In the genomic region with DNA sequence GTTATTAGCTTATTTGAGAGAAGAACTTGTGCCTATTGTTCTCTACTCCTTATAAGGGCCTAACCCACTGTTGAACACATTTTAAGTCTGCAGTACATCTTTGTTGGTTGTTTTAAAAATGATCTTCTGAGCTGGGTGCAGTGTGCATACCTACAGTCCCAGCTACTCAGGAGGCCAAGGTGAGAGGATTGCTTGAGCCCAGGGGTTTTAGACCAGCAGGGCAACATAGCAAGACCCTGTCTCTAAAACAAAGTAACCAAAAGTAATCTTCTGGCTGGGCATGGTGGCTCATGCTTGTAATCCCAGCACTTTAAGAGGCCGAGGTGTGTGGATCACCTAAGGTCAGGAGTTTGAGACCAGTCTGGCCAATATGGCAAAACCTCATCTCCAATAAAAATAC, we compare ENCODE assay signal across 26 cellular contexts. TPM values are rescaled to one million over a fixed set of nuclear protein-coding genes. Genes with fewer than 3 reads are reported as not detected.
A peak's percentile ranks its signal among the peaks of the same experiment; 100 is the strongest.
DNase-seq lines count a peak whose midpoint lies in the region; ATAC-seq, FAIRE-seq and TF ChIP-seq lines count a peak whose summit lies in the region.
"Had no signal": no experiment of that assay in that cellular context is flagged by ENCODE, and none has a peak within 500 bp of the region (broad histone marks: within the 10 kb centered on the region; RNA-seq: fewer than 3 reads in every experiment).

No MANE protein-coding gene starts in this region.

- peak overlapping the region; percentile 95 to 100 (median 99) for H3K27ac Mint-ChIP-seq in CD14-positive monocyte
- no peak overlapping the region for H3K27ac Mint-ChIP-seq in activated CD8-positive, alpha-beta T cell treated with anti-CD3 and anti-CD28 coated beads, Interleukin-2, amount 10 ng/mL, durations not matched to agents 7 days and 5 days
- H3K27ac Mint-ChIP-seq: activated naive CD8-positive, alpha-beta T cell; activated T-helper 1 cell treated with anti-CD3 and anti-CD28 coated beads, Interleukin-12 subunit alpha, Interleukin-12 subunit beta, Interleukin-2, Interleukin-4 antibody, amounts not matched to agents 30 ng/mL and 10 ng/mL and 1 ng/mL, durations not matched to agents 14 hours and 24 hours and 36 hours; nephron had no signal

- H3K4me3 Mint-ChIP-seq in CD14-positive monocyte: no peak overlapping the region
- no peak overlapping the region for H3K4me3 Mint-ChIP-seq in activated CD8-positive, alpha-beta T cell treated with anti-CD3 and anti-CD28 coated beads, Interleukin-2, amount 10 ng/mL, durations not matched to agents 7 days and 5 days
- H3K4me3 Mint-ChIP-seq: activated naive CD8-positive, alpha-beta T cell; activated T-helper 1 cell treated with anti-CD3 and anti-CD28 coated beads, Interleukin-12 subunit alpha, Interleukin-12 subunit beta, Interleukin-2, Interleukin-4 antibody, amounts not matched to agents 30 ng/mL and 10 ng/mL and 1 ng/mL, durations not matched to agents 14 hours and 24 hours and 36 hours; nephron had no signal

- no peak for ATAC-seq in activated CD8-positive, alpha-beta T cell treated with anti-CD3 and anti-CD28 coated beads, Interleukin-2, amount 10 ng/mL, durations not matched to agents 7 days and 5 days

- no peak overlapping the region for H2AFZ ChIP-seq in keratinocyte (ENCODE audit: control insufficient read depth, low read length)

- peaks cover 0 to 4% (median 0%) of the 10 kb centered on the region in 7 donors for H3K9me3 Mint-ChIP-seq in CD14-positive monocyte
- no peaks in the 10 kb centered on the region for H3K9me3 Mint-ChIP-seq in activated CD8-positive, alpha-beta T cell treated with anti-CD3 and anti-CD28 coated beads, Interleukin-2, amount 10 ng/mL, durations not matched to agents 7 days and 5 days (ENCODE audit: insufficient read depth)

- H3K4me3 ChIP-seq in keratinocyte (ENCODE audit: control insufficient read depth in 2 of 3, extremely low read depth in 1 of 3, insufficient read depth in 2 of 3, low read depth in 1 of 3, low read length in 3 of 3): no peak overlapping the region
- no peak overlapping the region for H3K4me3 ChIP-seq in stomach
- H3K4me3 ChIP-seq in colonic mucosa: no peak overlapping the region
- H3K4me3 ChIP-seq: ascending aorta, BLaER1, mucosa of descending colon, ovary, right atrium auricular region, SJCRH30, thoracic aorta had no signal

- dilution Hi-C loops in keratinocyte (cut with MboI; ENCODE audit: extremely low pct_ligation_motif_present, low sequenced_read_pairs): no loop called here

- H3K9ac ChIP-seq in keratinocyte (ENCODE audit: control insufficient read depth, extremely low read depth, insufficient read depth, low read length): peak overlapping the region; percentile 63
- H3K9ac ChIP-seq in colonic mucosa (ENCODE audit: low read depth in 2 of 2, low read length in 2 of 2): no peak overlapping the region
- H3K9ac ChIP-seq: BLaER1 had no signal

- H3K27ac ChIP-seq in RWPE1: peak overlapping the region; percentile 93
- peak overlapping the region; percentile 91 for H3K27ac ChIP-seq in keratinocyte (ENCODE audit: control insufficient read depth, insufficient read depth, low read length)
- peak overlapping the region in 4 of 5 donors; percentile 1 to 73 (median 55) for H3K27ac ChIP-seq in stomach
- H3K27ac ChIP-seq in colonic mucosa: no peak overlapping the region
- H3K27ac ChIP-seq: ascending aorta, BLaER1, ovary, right atrium auricular region, SJCRH30, thoracic aorta had no signal

- H3K36me3 ChIP-seq in keratinocyte (ENCODE audit: control insufficient read depth in 2 of 2, extremely low read depth in 1 of 2, insufficient read depth in 2 of 2, low read length in 2 of 2) (no peaks in the 10 kb centered on the region), stomach (no peaks in the 10 kb centered on the region), colonic mucosa (no peaks in the 10 kb centered on the region)
- H3K36me3 ChIP-seq: ascending aorta, BLaER1, ovary, right atrium auricular region, SJCRH30, thoracic aorta had no signal

- TF ChIP-seq EP300 in stomach (IDR thresholded peaks at IDR 0.05): no peak

- no peaks in the 10 kb centered on the region for H4K20me1 ChIP-seq in keratinocyte (ENCODE audit: control insufficient read depth, extremely low read depth, insufficient read depth, low read length)
- H4K20me1 ChIP-seq: BLaER1 had no signal

- no peak for TF ChIP-seq CTCF in CD14-positive monocyte (IDR thresholded peaks at IDR 0.05)
- no peak for TF ChIP-seq CTCF in RWPE1 (conservative IDR thresholded peaks at IDR 0.05; ENCODE audit: low read depth)
- no peak for TF ChIP-seq CTCF in keratinocyte (optimal IDR thresholded peaks at IDR 0.05 in 1 of 3, IDR thresholded peaks at IDR 0.05 in 1 of 3, conservative IDR thresholded peaks at IDR 0.05 in 1 of 3; ENCODE audit: extremely low read depth in 1 of 3, insufficient read depth in 2 of 3, low read length in 3 of 3)
- no peak for TF ChIP-seq CTCF in stomach (IDR thresholded peaks at IDR 0.05)
- no peak for TF ChIP-seq CTCF in colonic mucosa (IDR thresholded peaks at IDR 0.05)

- POLR2A ChIA-PET in RWPE1 (lab: Yijun Ruan, JAX; ENCODE audit: low non-redundant PET): interaction anchor here (1.2 to 1.6 kb wide), 3 partner anchors 10 to 25 kb away, joined by 4 to 7 read pairs (median 6); a partner anchor contains a TSS
- POLR2A ChIA-PET in activated CD8-positive, alpha-beta T cell treated with anti-CD3 and anti-CD28 coated beads, Interleukin-2, amount 10 ng/mL, durations not matched to agents 7 days and 5 days (lab: Charles Lee): no interaction called here

- H3K9me3 ChIP-seq in keratinocyte (ENCODE audit: control insufficient read depth, low read depth, low read length): no peaks in the 10 kb centered on the region
- no peaks in the 10 kb centered on the region for H3K9me3 ChIP-seq in stomach
- no peaks in the 10 kb centered on the region for H3K9me3 ChIP-seq in colonic mucosa
- H3K9me3 ChIP-seq: ascending aorta, mucosa of descending colon, ovary, right atrium auricular region, thoracic aorta had no signal

- TF ChIP-seq POLR2A in stomach (IDR thresholded peaks at IDR 0.05): no peak

- H3K4me1 ChIP-seq in keratinocyte (ENCODE audit: control insufficient read depth, extremely low read depth, insufficient read depth, low read length): peaks cover 42% of the 10 kb centered on the region
- peaks cover 0 to 43% (median 23%) of the 10 kb centered on the region in 4 donors for H3K4me1 ChIP-seq in stomach
- H3K4me1 ChIP-seq in colonic mucosa: peaks cover 7% of the 10 kb centered on the region
- H3K4me1 ChIP-seq: BLaER1 had no signal

- peaks cover 70% of the 10 kb centered on the region for H3K4me1 Mint-ChIP-seq in CD14-positive monocyte
- H3K4me1 Mint-ChIP-seq in activated CD8-positive, alpha-beta T cell treated with anti-CD3 and anti-CD28 coated beads, Interleukin-2, amount 10 ng/mL, durations not matched to agents 7 days and 5 days (ENCODE audit: low read depth): peaks cover 4% of the 10 kb centered on the region

- H3K4me2 ChIP-seq in keratinocyte (ENCODE audit: control insufficient read depth, extremely low read depth, insufficient read depth, low read depth, low read length): peak overlapping the region; percentile 64
- H3K4me2 ChIP-seq: BLaER1 had no signal

- H3K36me3 Mint-ChIP-seq in CD14-positive monocyte: no peaks in the 10 kb centered on the region
- no peaks in the 10 kb centered on the region for H3K36me3 Mint-ChIP-seq in activated CD8-positive, alpha-beta T cell treated with anti-CD3 and anti-CD28 coated beads, Interleukin-2, amount 10 ng/mL, durations not matched to agents 7 days and 5 days (ENCODE audit: low read depth)

- H3K27me3 Mint-ChIP-seq in CD14-positive monocyte (ENCODE audit: low read depth in 3 of 3): no peaks in the 10 kb centered on the region
- H3K27me3 Mint-ChIP-seq in activated CD8-positive, alpha-beta T cell treated with anti-CD3 and anti-CD28 coated beads, Interleukin-2, amount 10 ng/mL, durations not matched to agents 7 days and 5 days (ENCODE audit: low read depth): no peaks in the 10 kb centered on the region
- H3K27me3 Mint-ChIP-seq: activated naive CD8-positive, alpha-beta T cell had no signal

- DNase-seq in CD14-positive monocyte (ENCODE audit: low spot score) (no peak), RWPE1 (ENCODE audit: low spot score) (no peak), keratinocyte (ENCODE audit: low read depth, low spot score) (no peak), stomach (no peak), dedifferentiated amniotic fluid mesenchymal stem cell (ENCODE audit: extremely low spot score) (no peak), colonic mucosa (no peak)
- no peak for DNase-seq in activated naive CD4-positive, alpha-beta T cell (lab: John Stamatoyannopoulos, UW)
- DNase-seq in activated CD8-positive, alpha-beta T cell treated with anti-CD3 and anti-CD28 coated beads, Interleukin-2, amount 10 ng/mL, durations not matched to agents 7 days and 5 days: no peak
- DNase-seq: COR-L47; dermis blood vessel endothelial cell; NCI-H2029; NCI-H526; ovary; SJCRH30; stimulated activated naive CD4-positive, alpha-beta T cell had no signal

- FAIRE-seq in keratinocyte (lab: Jason Lieb, UNC): no peak
- FAIRE-seq: endometrium, islet of Langerhans, RCC 7860 had no signal

- 91 to 100% (median 95%) methylated on average over 1 of the region's 1 CpG for WGBS in stomach, 5 donors

- H3K9me1 ChIP-seq in keratinocyte (ENCODE audit: control insufficient read depth, extremely low read depth, insufficient read depth, low read length): peaks cover 3% of the 10 kb centered on the region

- H3K79me2 ChIP-seq in keratinocyte (ENCODE audit: control insufficient read depth, insufficient read depth, low read length): no peaks in the 10 kb centered on the region

- intact Hi-C loops in CD14-positive monocyte (cut with micrococcal nuclease): loop anchor here in 1 of 2 donors (2.0 kb wide), 1 partner anchor 17 kb away; no protein-coding TSS in a partner anchor
- intact Hi-C loops in stomach (cut with DNase I; ENCODE audit: low total_unique reads): no loop called here
- intact Hi-C loops in colonic mucosa (cut with DNase I): no loop called here

- no peaks in the 10 kb centered on the region for H3K27me3 ChIP-seq in keratinocyte (ENCODE audit: control insufficient read depth, extremely low read depth, insufficient read depth, low read length)
- H3K27me3 ChIP-seq in stomach: no peaks in the 10 kb centered on the region
- no peaks in the 10 kb centered on the region for H3K27me3 ChIP-seq in colonic mucosa
- H3K27me3 ChIP-seq: ascending aorta, BLaER1, ovary, right atrium auricular region, SJCRH30 had no signal

- CTCF ChIA-PET in RWPE1 (lab: Yijun Ruan, JAX): interaction anchor here (1.6 kb wide), 1 partner anchor 26 kb away, joined by 4 read pairs; a partner anchor contains a TSS
- CTCF ChIA-PET in activated CD8-positive, alpha-beta T cell treated with anti-CD3 and anti-CD28 coated beads, Interleukin-2, amount 10 ng/mL, durations not matched to agents 7 days and 5 days (lab: Charles Lee): no interaction called here

RNA-seq across cellular contexts. Expression of a gene that starts 25.8 kb away (rescaled TPM):
- polyA plus RNA-seq in CD14-positive monocyte (100 to 1,000 TPM; 202 to 258 TPM), keratinocyte (139 to 252 TPM (median 161 TPM) in 3 replicates), stomach (10 to 100 TPM; 39.3 to 60.8 (median 60.2) TPM)
- 328 TPM for polyA plus RNA-seq in keratinocyte (2011; ENCODE audit: low read depth)
- 225 and 344 TPM in 2 replicates for polyA plus RNA-seq in keratinocyte (2011; cell fraction: cytosol; rRNA removed)
- polyA plus RNA-seq in keratinocyte (2011; cell fraction: nucleus; rRNA removed): 141 and 287 TPM in 2 replicates
- polyA plus RNA-seq in keratinocyte (2012; ENCODE audit: low replicate concordance): 176 and 274 TPM in 2 replicates
- 27.3 to 149 TPM (median 105 TPM) in 3 replicates for polyA minus RNA-seq in keratinocyte
- polyA minus RNA-seq in keratinocyte (2011; cell fraction: cytosol; rRNA and poly(A)+ RNA removed): 202 TPM
- polyA minus RNA-seq in keratinocyte (2011; cell fraction: nucleus; rRNA and poly(A)+ RNA removed): 73.4 and 110 TPM in 2 replicates
- total RNA-seq in stomach (100 to 1,000 TPM in 3 of 5 donors, 10 to 100 TPM in 2; 22.2 to 591 (median 106) TPM), colonic mucosa (100 to 1,000 TPM; 195 to 206 TPM)
- 100 to 1,000 TPM; 110 to 115 TPM for total RNA-seq in activated CD8-positive, alpha-beta T cell treated with anti-CD3 and anti-CD28 coated beads, Interleukin-2, amount 10 ng/mL, durations not matched to agents 7 days and 5 days

RNA-seq across cellular contexts. Expression of a gene that starts 25.8 kb away (rescaled TPM):
- polyA plus RNA-seq in CD14-positive monocyte (under 1 TPM; 0.28 to 0.47 TPM), keratinocyte (6.5 to 8.4 TPM (median 7.4 TPM) in 3 replicates), stomach (1 to 10 TPM; 1.1 to 2.4 (median 1.2) TPM)
- 13.4 TPM for polyA plus RNA-seq in keratinocyte (2011; ENCODE audit: low read depth)
- polyA plus RNA-seq in keratinocyte (2011; cell fraction: cytosol; rRNA removed): 7.0 and 10.3 TPM in 2 replicates
- polyA plus RNA-seq in keratinocyte (2011; cell fraction: nucleus; rRNA removed): 9.9 and 11.9 TPM in 2 replicates
- polyA plus RNA-seq in keratinocyte (2012; ENCODE audit: low replicate concordance): 5.7 and 20.9 TPM in 2 replicates
- polyA minus RNA-seq in keratinocyte: 9.7 to 24.6 TPM (median 10.8 TPM) in 3 replicates
- polyA minus RNA-seq in keratinocyte (2011; cell fraction: cytosol; rRNA and poly(A)+ RNA removed): 15.9 TPM
- polyA minus RNA-seq in keratinocyte (2011; cell fraction: nucleus; rRNA and poly(A)+ RNA removed): 10.2 and 13.2 TPM in 2 replicates
- total RNA-seq in stomach (1 to 10 TPM in 3 of 5 donors, under 1 TPM in 1, not detected in 1; 0.29 to 7.3 (median 3.2) TPM), colonic mucosa (1 to 10 TPM; 4.0 to 4.2 TPM)
- 10 to 100 TPM; 11.3 to 13.4 TPM for total RNA-seq in activated CD8-positive, alpha-beta T cell treated with anti-CD3 and anti-CD28 coated beads, Interleukin-2, amount 10 ng/mL, durations not matched to agents 7 days and 5 days
